ENCODE assay signal across 25 cellular contexts in the genomic region with DNA sequence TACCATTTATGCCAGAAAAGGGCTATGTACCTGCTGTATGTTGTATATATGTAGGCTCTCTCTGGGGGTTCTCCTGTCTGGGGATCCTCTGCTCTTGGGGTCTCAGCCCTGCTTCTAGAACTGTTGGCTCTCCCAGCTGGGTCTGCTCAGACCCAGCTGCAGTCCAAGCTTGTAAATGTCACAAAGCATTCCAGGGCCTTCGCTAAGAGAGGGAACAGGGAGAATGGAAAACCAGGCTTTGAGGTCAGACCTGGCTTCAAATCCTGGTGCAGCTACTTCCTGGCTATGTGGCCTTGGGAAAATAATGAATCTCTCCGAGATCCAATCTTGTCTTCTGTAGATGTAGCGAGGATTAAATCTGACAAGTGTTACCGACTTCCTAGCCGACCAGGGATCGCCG.
"Had no signal": no experiment of that assay in that cellular context is flagged by ENCODE, and none has a peak within 500 bp of the region (broad histone marks: within the 10 kb centered on the region; RNA-seq: fewer than 3 reads in every experiment).

No MANE protein-coding gene starts in this region.

- H3K27me3 ChIP-seq: gastrocnemius medialis, neutrophil, right atrium auricular region, tibial nerve, upper lobe of left lung, uterus had no signal

- ATAC-seq: gastrocnemius medialis; left ventricle myocardium superior; lower lobe of right lung; mucosa of descending colon; natural killer cell treated with Interleukin-12 subunit alpha and Interleukin-12 subunit beta and Interleukin-15 and Interleukin-18, amount 100 ng/mL, for 72 hours; sciatic nerve; stimulated activated memory B cell treated with anti-CD40 and anti-IgM and Interleukin-4, amounts not matched to agents 10 μg/mL and 1 μg/mL and 100 μg/mL, for 72 hours had no signal

- H3K9me3 Mint-ChIP-seq: naive B cell; natural killer cell treated with Interleukin-12 subunit alpha and Interleukin-12 subunit beta and Interleukin-15 and Interleukin-18, amount 100 ng/mL, for 72 hours; neural crest cell; stimulated activated memory B cell treated with anti-CD40 and anti-IgM and Interleukin-4, amounts not matched to agents 10 μg/mL and 1 μg/mL and 100 μg/mL, for 72 hours; stimulated activated naive CD8-positive, alpha-beta T cell treated with anti-CD3 and anti-CD28 coated beads, Interleukin-15, Interleukin-2, amounts not matched to agents 100 ng/mL and 50 ng/mL, for 24 hours had no signal

- H3K36me3 ChIP-seq: gastrocnemius medialis, uterus had no signal

- H3K27ac Mint-ChIP-seq: natural killer cell treated with Interleukin-12 subunit alpha and Interleukin-12 subunit beta and Interleukin-15 and Interleukin-18, amount 100 ng/mL, for 72 hours; progenitor cell of endocrine pancreas; stimulated activated memory B cell treated with anti-CD40 and anti-IgM and Interleukin-4, amounts not matched to agents 10 μg/mL and 1 μg/mL and 100 μg/mL, for 72 hours; stimulated activated naive CD8-positive, alpha-beta T cell treated with anti-CD3 and anti-CD28 coated beads, Interleukin-15, Interleukin-2, amounts not matched to agents 100 ng/mL and 50 ng/mL, for 24 hours had no signal

- H3K4me1 ChIP-seq: gastrocnemius medialis, lower lobe of right lung, parathyroid adenoma, right atrium auricular region, tibial nerve, upper lobe of left lung, uterus had no signal

- H3K27ac ChIP-seq: coronary artery, gastrocnemius medialis, lower lobe of right lung, neutrophil, parathyroid adenoma, right atrium auricular region, thoracic aorta, tibial nerve, upper lobe of left lung, uterus had no signal

- DNase-seq: dermis blood vessel endothelial cell; effector memory CD4-positive, alpha-beta T cell; erythroblast; foreskin fibroblast; gastrocnemius medialis; left ventricle myocardium superior; lower lobe of right lung; mucosa of descending colon; naive B cell; stimulated activated CD4-positive, alpha-beta T cell treated with anti-CD3 and anti-CD28 coated beads, Interleukin-4, amount 100 ng/mL, for 4 hours; upper lobe of left lung; uterus had no signal

- H3K9me3 ChIP-seq: gastrocnemius medialis, lower lobe of right lung, mucosa of descending colon, neutrophil, right atrium auricular region, thoracic aorta, tibial nerve, upper lobe of left lung, uterus had no signal

- H3K4me3 ChIP-seq: coronary artery, gastrocnemius medialis, lower lobe of right lung, mucosa of descending colon, right atrium auricular region, thoracic aorta, tibial nerve, upper lobe of left lung, uterus had no signal

- H3K4me3 Mint-ChIP-seq: naive B cell; natural killer cell treated with Interleukin-12 subunit alpha and Interleukin-12 subunit beta and Interleukin-15 and Interleukin-18, amount 100 ng/mL, for 72 hours; neural crest cell; stimulated activated memory B cell treated with anti-CD40 and anti-IgM and Interleukin-4, amounts not matched to agents 10 μg/mL and 1 μg/mL and 100 μg/mL, for 72 hours; stimulated activated naive CD8-positive, alpha-beta T cell treated with anti-CD3 and anti-CD28 coated beads, Interleukin-15, Interleukin-2, amounts not matched to agents 100 ng/mL and 50 ng/mL, for 24 hours had no signal

- FAIRE-seq: keratinocyte had no signal

- H3K27me3 Mint-ChIP-seq: naive B cell; natural killer cell treated with Interleukin-12 subunit alpha and Interleukin-12 subunit beta and Interleukin-15 and Interleukin-18, amount 100 ng/mL, for 72 hours; stimulated activated memory B cell treated with anti-CD40 and anti-IgM and Interleukin-4, amounts not matched to agents 10 μg/mL and 1 μg/mL and 100 μg/mL, for 72 hours; stimulated activated naive CD8-positive, alpha-beta T cell treated with anti-CD3 and anti-CD28 coated beads, Interleukin-15, Interleukin-2, amounts not matched to agents 100 ng/mL and 50 ng/mL, for 24 hours had no signal

- H3K4me1 Mint-ChIP-seq: neural crest cell; stimulated activated memory B cell treated with anti-CD40 and anti-IgM and Interleukin-4, amounts not matched to agents 10 μg/mL and 1 μg/mL and 100 μg/mL, for 72 hours had no signal
